5 cellular contexts compared by ENCODE assay signal in genomic region chr16:55805104-55805503, GRCh38. TPM values are rescaled to one million over a fixed set of nuclear protein-coding genes. Genes with fewer than 3 reads are reported as not detected.
"Had no signal": no experiment of that assay in that cellular context is flagged by ENCODE, and none has a peak within 500 bp of the region (broad histone marks: within the 10 kb centered on the region; RNA-seq: fewer than 3 reads in every experiment).

No MANE protein-coding gene starts in this region.

RNA-seq across cellular contexts. Expression of gene CES1, which starts 27.8 kb away (rescaled TPM):
- total RNA-seq: LHCN-M2, MCF 10A, OCI-LY7, RPMI7951, SJCRH30 had no signal
